13 cellular contexts compared by ENCODE assay signal in the genomic region with DNA sequence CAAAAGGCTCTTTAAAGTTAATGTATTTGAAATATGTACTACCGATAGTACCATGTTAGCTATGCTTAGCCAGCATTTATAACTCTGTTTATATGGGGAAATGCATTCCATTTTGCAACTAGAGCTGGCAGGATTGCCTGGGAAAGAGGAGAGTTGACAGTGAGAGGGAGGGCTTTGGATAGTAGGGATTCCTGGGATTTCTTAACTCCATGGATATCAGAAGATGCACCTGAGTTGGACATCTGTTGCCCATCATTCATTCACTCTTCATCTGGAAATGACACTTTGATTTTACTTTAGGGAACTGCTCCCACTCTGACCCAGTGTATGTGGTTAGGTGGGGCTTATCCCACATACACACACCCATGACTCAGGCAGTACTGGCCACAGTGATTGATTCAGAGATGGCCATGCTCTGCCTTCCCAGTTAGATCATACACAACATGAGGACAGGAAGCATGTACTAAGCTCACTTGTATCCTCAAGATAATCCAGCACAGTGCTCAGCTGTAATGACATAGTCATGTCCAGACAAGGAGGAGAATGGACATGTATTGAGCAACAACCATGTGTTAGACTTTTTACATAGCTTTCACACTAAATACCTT.
DNase-seq lines count a peak whose midpoint lies in the region; ATAC-seq and TF ChIP-seq lines count a peak whose summit lies in the region.
"Had no signal": no experiment of that assay in that cellular context is flagged by ENCODE, and none has a peak within 500 bp of the region (broad histone marks: within the 10 kb centered on the region; RNA-seq: fewer than 3 reads in every experiment).

No MANE protein-coding gene starts in this region.

- H3K9me3 ChIP-seq in upper lobe of right lung = no peaks in the 10 kb centered on the region

- no peak overlapping the region for H3K4me3 ChIP-seq in upper lobe of right lung

- intact Hi-C loops in upper lobe of right lung (cut with DNase I) = no loop called here

- H3K27ac ChIP-seq in foreskin keratinocyte = peak overlapping the region; percentile 31
- no peak overlapping the region for H3K27ac ChIP-seq in upper lobe of right lung

- H3K36me3 Mint-ChIP-seq in activated naive CD8-positive, alpha-beta T cell treated with anti-CD3 and anti-CD28 coated beads, Interleukin-2, amount 50 U/mL, for 24 hours (ENCODE audit: low read depth) = no peaks in the 10 kb centered on the region
- no peaks in the 10 kb centered on the region for H3K36me3 Mint-ChIP-seq in activated naive CD8-positive, alpha-beta T cell treated with anti-CD3 and anti-CD28 coated beads for 36 hours
- no peaks in the 10 kb centered on the region for H3K36me3 Mint-ChIP-seq in activated T-helper 17 cell treated with anti-CD3 and anti-CD28 coated beads, Interleukin-2, amount 50 U/mL, for 72 hours (ENCODE audit: low read depth)
- no peaks in the 10 kb centered on the region for H3K36me3 Mint-ChIP-seq in activated CD8-positive, alpha-beta memory T cell treated with anti-CD3 and anti-CD28 coated beads, Interleukin-2, amount 10 ng/mL, durations not matched to agents 7 days and 5 days

- no peaks in the 10 kb centered on the region for H3K36me3 ChIP-seq in upper lobe of right lung

- TF ChIP-seq CTCF in foreskin keratinocyte (conservative IDR thresholded peaks at IDR 0.05) = no peak
- TF ChIP-seq CTCF in upper lobe of right lung (IDR thresholded peaks at IDR 0.05) = no peak

- CTCF ChIA-PET in activated CD8-positive, alpha-beta memory T cell treated with anti-CD3 and anti-CD28 coated beads, Interleukin-2, amount 10 ng/mL, durations not matched to agents 7 days and 5 days (lab: Charles Lee) = no interaction called here

- H3K4me1 ChIP-seq in foreskin keratinocyte = no peaks in the 10 kb centered on the region
- H3K4me1 ChIP-seq in upper lobe of right lung = no peaks in the 10 kb centered on the region

- H3K27me3 Mint-ChIP-seq in activated naive CD8-positive, alpha-beta T cell treated with anti-CD3 and anti-CD28 coated beads, Interleukin-2, amount 50 U/mL, for 24 hours = peaks cover 11% of the 10 kb centered on the region
- no peaks in the 10 kb centered on the region for H3K27me3 Mint-ChIP-seq in activated naive CD8-positive, alpha-beta T cell treated with anti-CD3 and anti-CD28 coated beads for 36 hours
- H3K27me3 Mint-ChIP-seq in activated T-helper 17 cell treated with anti-CD3 and anti-CD28 coated beads, Interleukin-2, amount 50 U/mL, for 72 hours = peaks cover 4% of the 10 kb centered on the region
- H3K27me3 Mint-ChIP-seq in activated CD8-positive, alpha-beta memory T cell treated with anti-CD3 and anti-CD28 coated beads, Interleukin-2, amount 10 ng/mL, durations not matched to agents 7 days and 5 days = peaks cover 20% of the 10 kb centered on the region

- H3K27me3 ChIP-seq in foreskin keratinocyte (no peaks in the 10 kb centered on the region), upper lobe of right lung (no peaks in the 10 kb centered on the region)

- peaks cover 9% of the 10 kb centered on the region for H3K9me3 Mint-ChIP-seq in activated naive CD8-positive, alpha-beta T cell treated with anti-CD3 and anti-CD28 coated beads, Interleukin-2, amount 50 U/mL, for 24 hours
- H3K9me3 Mint-ChIP-seq in activated naive CD8-positive, alpha-beta T cell treated with anti-CD3 and anti-CD28 coated beads for 36 hours = peaks cover 9% of the 10 kb centered on the region
- no peaks in the 10 kb centered on the region for H3K9me3 Mint-ChIP-seq in activated T-helper 17 cell treated with anti-CD3 and anti-CD28 coated beads, Interleukin-2, amount 50 U/mL, for 72 hours
- H3K9me3 Mint-ChIP-seq in activated CD8-positive, alpha-beta memory T cell treated with anti-CD3 and anti-CD28 coated beads, Interleukin-2, amount 10 ng/mL, durations not matched to agents 7 days and 5 days (ENCODE audit: low read depth) = no peaks in the 10 kb centered on the region
- H3K9me3 Mint-ChIP-seq: T-helper 1 cell treated with Interleukin-12 subunit alpha and Interleukin-12 subunit beta and Interleukin-4 antibody, amounts not matched to agents 30 μg/mL and 1 μg/mL, for 36 hours had no signal

- H3K27ac Mint-ChIP-seq in activated naive CD8-positive, alpha-beta T cell treated with anti-CD3 and anti-CD28 coated beads, Interleukin-2, amount 50 U/mL, for 24 hours = peak overlapping the region; percentile 7
- no peak overlapping the region for H3K27ac Mint-ChIP-seq in activated naive CD8-positive, alpha-beta T cell treated with anti-CD3 and anti-CD28 coated beads for 36 hours
- H3K27ac Mint-ChIP-seq in activated T-helper 17 cell treated with anti-CD3 and anti-CD28 coated beads, Interleukin-2, amount 50 U/mL, for 72 hours = no peak overlapping the region
- H3K27ac Mint-ChIP-seq in activated CD8-positive, alpha-beta memory T cell treated with anti-CD3 and anti-CD28 coated beads, Interleukin-2, amount 10 ng/mL, durations not matched to agents 7 days and 5 days = no peak overlapping the region
- H3K27ac Mint-ChIP-seq: T-helper 1 cell treated with Interleukin-12 subunit alpha and Interleukin-12 subunit beta and Interleukin-4 antibody, amounts not matched to agents 30 μg/mL and 1 μg/mL, for 36 hours had no signal

- H3K4me1 Mint-ChIP-seq in activated naive CD8-positive, alpha-beta T cell treated with anti-CD3 and anti-CD28 coated beads, Interleukin-2, amount 50 U/mL, for 24 hours = peaks cover 39% of the 10 kb centered on the region
- H3K4me1 Mint-ChIP-seq in activated naive CD8-positive, alpha-beta T cell treated with anti-CD3 and anti-CD28 coated beads for 36 hours = peaks cover 8% of the 10 kb centered on the region
- no peaks in the 10 kb centered on the region for H3K4me1 Mint-ChIP-seq in activated T-helper 17 cell treated with anti-CD3 and anti-CD28 coated beads, Interleukin-2, amount 50 U/mL, for 72 hours
- no peaks in the 10 kb centered on the region for H3K4me1 Mint-ChIP-seq in activated CD8-positive, alpha-beta memory T cell treated with anti-CD3 and anti-CD28 coated beads, Interleukin-2, amount 10 ng/mL, durations not matched to agents 7 days and 5 days

- ATAC-seq in activated naive CD8-positive, alpha-beta T cell treated with anti-CD3 and anti-CD28 coated beads, Interleukin-2, amount 50 U/mL, for 24 hours = peak; percentile 48
- ATAC-seq in activated T-helper 17 cell treated with anti-CD3 and anti-CD28 coated beads, Interleukin-2, amount 50 U/mL, for 72 hours (replicated peaks) = peak; percentile 81
- peak; percentile 78 for ATAC-seq in foreskin keratinocyte
- peak; percentile 94 for ATAC-seq in upper lobe of right lung
- ATAC-seq in activated CD8-positive, alpha-beta memory T cell treated with anti-CD3 and anti-CD28 coated beads, Interleukin-2, amount 10 ng/mL, durations not matched to agents 7 days and 5 days = no peak

- no peak overlapping the region for H3K4me3 Mint-ChIP-seq in activated naive CD8-positive, alpha-beta T cell treated with anti-CD3 and anti-CD28 coated beads, Interleukin-2, amount 50 U/mL, for 24 hours
- no peak overlapping the region for H3K4me3 Mint-ChIP-seq in activated naive CD8-positive, alpha-beta T cell treated with anti-CD3 and anti-CD28 coated beads for 36 hours
- no peak overlapping the region for H3K4me3 Mint-ChIP-seq in activated T-helper 17 cell treated with anti-CD3 and anti-CD28 coated beads, Interleukin-2, amount 50 U/mL, for 72 hours
- no peak overlapping the region for H3K4me3 Mint-ChIP-seq in activated CD8-positive, alpha-beta memory T cell treated with anti-CD3 and anti-CD28 coated beads, Interleukin-2, amount 10 ng/mL, durations not matched to agents 7 days and 5 days
- H3K4me3 Mint-ChIP-seq: T-helper 1 cell treated with Interleukin-12 subunit alpha and Interleukin-12 subunit beta and Interleukin-4 antibody, amounts not matched to agents 30 μg/mL and 1 μg/mL, for 36 hours had no signal

- DNase-seq in activated naive CD8-positive, alpha-beta T cell treated with anti-CD3 and anti-CD28 coated beads, Interleukin-2, amount 50 U/mL, for 24 hours = no peak
- DNase-seq in activated naive CD8-positive, alpha-beta T cell treated with anti-CD3 and anti-CD28 coated beads for 36 hours = no peak
- DNase-seq in foreskin keratinocyte (peak; percentile 81 to 91), upper lobe of right lung (no peak), Ammon's horn (ENCODE audit: low spot score) (no peak), cortex of kidney (lab: John Stamatoyannopoulos, UW) (no peak)
- no peak for DNase-seq in activated CD8-positive, alpha-beta memory T cell treated with anti-CD3 and anti-CD28 coated beads, Interleukin-2, amount 10 ng/mL, durations not matched to agents 7 days and 5 days
- DNase-seq: activated CD8-positive, alpha-beta memory T cell treated with anti-CD3 and anti-CD28 coated beads, Interleukin-2, amount 50 U/mL, for 4 hours; NCI-H187 treated with DMSO at 0.1 percent for 48 hours; occipital lobe; stimulated activated CD4-positive, alpha-beta T cell treated with anti-CD3 and anti-CD28 coated beads, Interleukin-1b, Interleukin-23, amount 100 ng/mL, for 48 hours had no signal

Comparison
In these comparisons a context has a peak if more than half of its experiments do, and no peak if none do; other contexts are left out.
1. DNase-seq: peak in foreskin keratinocyte (2 of 2); none in activated naive CD8-positive, alpha-beta T cell treated with anti-CD3 and anti-CD28 coated beads, Interleukin-2, amount 50 U/mL, for 24 hours (single experiment), activated naive CD8-positive, alpha-beta T cell treated with anti-CD3 and anti-CD28 coated beads for 36 hours (single experiment), upper lobe of right lung (single experiment), activated CD8-positive, alpha-beta memory T cell treated with anti-CD3 and anti-CD28 coated beads, Interleukin-2, amount 10 ng/mL, durations not matched to agents 7 days and 5 days (single experiment), Ammon's horn (single experiment) and cortex of kidney (single experiment).